Comparison of ENCODE assay signal across 6 cellular contexts in genomic region chr7:71721742-71722141, GRCh38.
"Had no signal": no experiment of that assay in that cellular context is flagged by ENCODE, and none has a peak within 500 bp of the region (broad histone marks: within the 10 kb centered on the region; RNA-seq: fewer than 3 reads in every experiment).

No MANE protein-coding gene starts in this region.

- DNase-seq: IMR-90, KBM-7, KG1 had no signal

- H3K4me3 ChIP-seq: K562 had no signal

- ATAC-seq: HepG2, K562 had no signal

- H3K27ac ChIP-seq: HL-60 had no signal
